Comparison of ENCODE assay signal across 10 cellular contexts in genomic region chr10:125146791-125147604, GRCh38. TPM values are rescaled to one million over a fixed set of nuclear protein-coding genes. Genes with fewer than 3 reads are reported as not detected.
DNase-seq lines count a peak whose midpoint lies in the region; ATAC-seq and TF ChIP-seq lines count a peak whose summit lies in the region.
"Had no signal": no experiment of that assay in that cellular context is flagged by ENCODE, and none has a peak within 500 bp of the region (broad histone marks: within the 10 kb centered on the region; RNA-seq: fewer than 3 reads in every experiment).

No MANE protein-coding gene starts in this region.

- H3K27ac ChIP-seq in right atrium auricular region (peak overlapping the region; percentile 49 to 64), breast epithelium (peak overlapping the region; percentile 87 to 99), vagina (peak overlapping the region; percentile 76)

- no peaks in the 10 kb centered on the region for H3K9me3 ChIP-seq in right atrium auricular region
- H3K9me3 ChIP-seq in breast epithelium = no peaks in the 10 kb centered on the region
- H3K9me3 ChIP-seq in mucosa of descending colon = no peaks in the 10 kb centered on the region
- no peaks in the 10 kb centered on the region for H3K9me3 ChIP-seq in vagina

- no peaks in the 10 kb centered on the region for H3K36me3 ChIP-seq in right atrium auricular region
- H3K36me3 ChIP-seq in breast epithelium = no peaks in the 10 kb centered on the region
- H3K36me3 ChIP-seq in mucosa of descending colon (ENCODE audit: low read depth) = no peaks in the 10 kb centered on the region
- H3K36me3 ChIP-seq in vagina = no peaks in the 10 kb centered on the region

- intact Hi-C loops in left ventricle myocardium superior (cut with micrococcal nuclease) = no loop called here
- intact Hi-C loops in breast epithelium (cut with DNase I; ENCODE audit: low total_unique reads) = no loop called here
- intact Hi-C loops in mucosa of descending colon (cut with DNase I, micrococcal nuclease) = loop anchor here in 1 of 2 donors (10.0 kb wide), 1 partner anchor 92 kb away; no protein-coding TSS in a partner anchor
- intact Hi-C loops in vagina (cut with DNase I) = loop anchor here (5.0 kb wide), 1 partner anchor 85 kb away; no protein-coding TSS in a partner anchor

- ATAC-seq in left ventricle myocardium superior (no peak), mucosa of descending colon (peak; percentile 42), HG03520 (IDR thresholded peaks at IDR 0.05; ENCODE audit: unreplicated experiment) (no peak), GM18858 (IDR thresholded peaks at IDR 0.05; ENCODE audit: unreplicated experiment) (no peak)
- ATAC-seq: T-cell had no signal

- no peak for TF ChIP-seq CTCF in right atrium auricular region (IDR thresholded peaks at IDR 0.05)
- no peak for TF ChIP-seq CTCF in breast epithelium (IDR thresholded peaks at IDR 0.05)
- TF ChIP-seq CTCF in mucosa of descending colon (IDR thresholded peaks at IDR 0.05) = no peak
- TF ChIP-seq CTCF in vagina (IDR thresholded peaks at IDR 0.05) = no peak

- no peak for DNase-seq in right atrium auricular region (ENCODE audit: low spot score)
- DNase-seq in left ventricle myocardium superior = no peak
- DNase-seq in breast epithelium (ENCODE audit: low spot score in 2 of 2) = peak in 1 of 2 donors; percentile 45
- peak in 1 of 3 donors; percentile 57 for DNase-seq in mucosa of descending colon
- DNase-seq in vagina (ENCODE audit: extremely low spot score in 2 of 2) = no peak
- DNase-seq in NCI-H2196 treated with DMSO at 0.1 percent for 48 hours (lab: John Stamatoyannopoulos, UW; ENCODE audit: unreplicated experiment) = no peak
- DNase-seq: CD4-positive, CD25-positive, alpha-beta regulatory T cell had no signal

- H3K4me3 ChIP-seq in right atrium auricular region (no peak overlapping the region), breast epithelium (peak overlapping the region in 1 of 3 donors; percentile 19), mucosa of descending colon (no peak overlapping the region), vagina (no peak overlapping the region)

- no peak for TF ChIP-seq POLR2A in breast epithelium (IDR thresholded peaks at IDR 0.05)
- TF ChIP-seq POLR2A in vagina (IDR thresholded peaks at IDR 0.05) = no peak

- H3K4me1 ChIP-seq in right atrium auricular region = peaks cover 0 to 84% of the 10 kb centered on the region in 2 donors
- peaks cover 7 to 23% of the 10 kb centered on the region in 2 donors for H3K4me1 ChIP-seq in breast epithelium
- peaks cover 48% of the 10 kb centered on the region for H3K4me1 ChIP-seq in mucosa of descending colon (ENCODE audit: low read depth)
- H3K4me1 ChIP-seq in vagina = peaks cover 95% of the 10 kb centered on the region

- no peaks in the 10 kb centered on the region for H3K27me3 ChIP-seq in right atrium auricular region
- H3K27me3 ChIP-seq in breast epithelium = no peaks in the 10 kb centered on the region
- no peaks in the 10 kb centered on the region for H3K27me3 ChIP-seq in vagina

RNA-seq across cellular contexts. Expression of gene CTBP2, which starts 13.4 kb away (rescaled TPM):
- 10 to 100 TPM; 26.0 to 36.0 TPM for total RNA-seq in right atrium auricular region
- total RNA-seq in left ventricle myocardium superior = 29.3 TPM
- total RNA-seq in breast epithelium = 10 to 100 TPM; 53.1 to 91.2 (median 65.9) TPM
- 100 to 1,000 TPM; 109 to 137 (median 121) TPM for total RNA-seq in mucosa of descending colon
- 74.4 TPM for total RNA-seq in vagina
